ENCODE assay signal across 1 cellular context in the genomic region with DNA sequence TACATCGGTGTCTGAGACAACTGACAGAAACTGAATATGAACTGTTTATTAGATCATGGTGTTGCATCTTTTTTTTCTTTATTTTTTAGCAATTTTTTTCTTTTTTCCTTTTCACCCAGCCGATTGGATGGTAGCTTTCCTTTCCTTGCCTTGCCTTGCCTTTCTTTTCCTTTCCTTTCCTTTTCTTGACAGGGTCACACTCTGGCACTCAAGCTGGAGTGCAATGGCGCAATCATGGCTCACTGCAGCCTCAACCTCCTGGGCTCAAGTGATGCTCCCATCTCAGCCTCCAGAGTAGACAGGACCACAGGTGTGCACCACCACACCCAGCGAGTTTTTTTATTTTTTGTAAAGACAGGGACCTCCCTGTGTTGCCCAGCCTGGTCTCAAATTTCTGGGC.
TF ChIP-seq lines count a peak whose summit lies in the region.

No MANE protein-coding gene starts in this region.

TF ChIP-seq in GM12891, 5 proteins besides CTCF, POLR2A, EP300 and RAD21:
- TF ChIP-seq POLR2AphosphoS5 (IDR thresholded peaks at IDR 0.05; ENCODE audit: low read depth, low read length) (no peak), POU2F2 (IDR thresholded peaks at IDR 0.05; ENCODE audit: low read depth, low read length) (no peak), TAF1 (IDR thresholded peaks at IDR 0.05; ENCODE audit: low read depth, low read length) (no peak), PAX5 (IDR thresholded peaks at IDR 0.05; ENCODE audit: insufficient read depth, low read length, severe bottlenecking) (no peak)
